ENCODE assay signal across 26 cellular contexts in genomic region chr12:93896962-93897361, GRCh38.
"Had no signal": no experiment of that assay in that cellular context is flagged by ENCODE, and none has a peak within 500 bp of the region (broad histone marks: within the 10 kb centered on the region; RNA-seq: fewer than 3 reads in every experiment).

No MANE protein-coding gene starts in this region.

- H3K27me3 Mint-ChIP-seq: naive B cell, type B pancreatic cell had no signal

- ATAC-seq: left lobe of liver; psoas muscle; right cardiac atrium; stimulated activated memory B cell treated with anti-CD40 and anti-IgM and Interleukin-4, amounts not matched to agents 10 μg/mL and 1 μg/mL and 100 μg/mL, for 72 hours; stimulated activated naive CD8-positive, alpha-beta T cell treated with anti-CD3 and anti-CD28 coated beads, Interleukin-15, Interleukin-2, amounts not matched to agents 100 U/mL and 50 U/mL, for 24 hours had no signal

- H3K27ac Mint-ChIP-seq: immature natural killer cell; memory B cell; nephron; stimulated activated memory B cell treated with anti-CD40 and anti-IgM and Interleukin-4, amounts not matched to agents 10 μg/mL and 1 μg/mL and 100 μg/mL, for 72 hours; type B pancreatic cell had no signal

- DNase-seq: dermis blood vessel endothelial cell; effector memory CD4-positive, alpha-beta T cell; esophagus squamous epithelium; foreskin melanocyte; glutamatergic neuron; hypothalamus; immature natural killer cell; islet precursor cell; naive B cell; nucleus accumbens; ovary; posterior cingulate gyrus; psoas muscle; right cardiac atrium; sigmoid colon; spleen; stimulated activated CD4-positive, alpha-beta T cell treated with anti-CD3 and anti-CD28 coated beads, Interleukin-4, amount 100 ng/mL, for 4 hours; stimulated activated naive CD8-positive, alpha-beta T cell treated with anti-CD3 and anti-CD28 coated beads, Interleukin-15, Interleukin-2, amounts not matched to agents 100 U/mL and 50 U/mL, for 24 hours; substantia nigra; testis; tibial artery had no signal

- H3K4me1 Mint-ChIP-seq: immature natural killer cell; stimulated activated memory B cell treated with anti-CD40 and anti-IgM and Interleukin-4, amounts not matched to agents 10 μg/mL and 1 μg/mL and 100 μg/mL, for 72 hours had no signal

- H3K4me3 Mint-ChIP-seq: immature natural killer cell; memory B cell; naive B cell; nephron; stimulated activated memory B cell treated with anti-CD40 and anti-IgM and Interleukin-4, amounts not matched to agents 10 μg/mL and 1 μg/mL and 100 μg/mL, for 72 hours; type B pancreatic cell had no signal

- H3K36me3 Mint-ChIP-seq: type B pancreatic cell had no signal

- H3K9me3 Mint-ChIP-seq: immature natural killer cell, type B pancreatic cell had no signal
